ENCODE assay signal across 30 cellular contexts in the genomic region with DNA sequence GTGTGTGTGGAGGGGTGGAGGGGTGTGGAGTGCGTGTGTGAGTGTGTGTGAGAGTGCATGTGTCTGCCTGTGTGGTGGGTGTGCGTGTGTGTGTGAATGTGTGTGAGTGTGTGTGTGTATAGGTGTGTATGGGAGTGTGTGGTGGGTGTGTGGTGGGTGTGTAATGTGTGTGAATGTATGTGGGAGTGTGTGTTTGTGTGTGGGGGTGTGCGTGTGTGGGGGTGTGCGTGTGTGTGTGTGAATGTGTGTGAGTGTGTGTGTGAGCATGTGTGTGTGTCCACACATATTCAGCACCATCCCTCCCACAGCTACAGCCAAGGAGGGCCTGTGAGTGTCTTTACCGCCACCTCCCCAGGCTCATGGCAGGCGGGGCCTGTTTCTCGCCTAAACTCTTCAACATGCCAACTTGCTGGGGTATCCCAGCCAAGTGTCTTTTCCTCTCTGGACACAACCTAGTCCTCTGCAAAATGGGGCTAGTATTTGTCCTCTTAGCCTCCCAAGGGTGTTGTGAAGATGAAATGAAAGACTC. TPM values are rescaled to one million over a fixed set of nuclear protein-coding genes. Genes with fewer than 3 reads are reported as not detected.
DNase-seq lines count a peak whose midpoint lies in the region; ATAC-seq and TF ChIP-seq lines count a peak whose summit lies in the region.
"Had no signal": no experiment of that assay in that cellular context is flagged by ENCODE, and none has a peak within 500 bp of the region (broad histone marks: within the 10 kb centered on the region; RNA-seq: fewer than 3 reads in every experiment).

No MANE protein-coding gene starts in this region.

- no peaks in the 10 kb centered on the region for H3K9me3 Mint-ChIP-seq in activated naive CD4-positive, alpha-beta T cell treated with anti-CD3 and anti-CD28 coated beads, Interleukin-2, amount 10 ng/mL, durations not matched to agents 7 days and 5 days
- H3K9me3 Mint-ChIP-seq in mesothelial cell of epicardium = no peaks in the 10 kb centered on the region
- H3K9me3 Mint-ChIP-seq in stimulated activated memory B cell treated with anti-CD40 and anti-IgM and Interleukin-4, amounts not matched to agents 10 μg/mL and 1 μg/mL and 100 μg/mL, for 72 hours = no peaks in the 10 kb centered on the region
- H3K9me3 Mint-ChIP-seq in activated CD4-positive, alpha-beta T cell treated with anti-CD3 and anti-CD28 coated beads, Interleukin-2, amount 10 ng/mL, durations not matched to agents 7 days and 5 days = no peaks in the 10 kb centered on the region
- H3K9me3 Mint-ChIP-seq: activated naive CD4-positive, alpha-beta T cell treated with anti-CD3 and anti-CD28 coated beads, Interleukin-2, amount 50 U/mL, for 72 hours; activated T-helper 1 cell treated with anti-CD3 and anti-CD28 coated beads, Interleukin-12 subunit alpha, Interleukin-12 subunit beta, Interleukin-2, Interleukin-4 antibody, amounts not matched to agents 30 ng/mL and 10 ng/mL and 1 ng/mL, durations not matched to agents 14 hours and 24 hours and 36 hours; stimulated activated naive CD8-positive, alpha-beta T cell treated with anti-CD3 and anti-CD28 coated beads, Interleukin-15, Interleukin-2, amounts not matched to agents 100 ng/mL and 50 ng/mL, for 24 hours; T-cell had no signal

- no peak overlapping the region for H3K27ac ChIP-seq in upper lobe of right lung
- H3K27ac ChIP-seq: breast epithelium, colonic mucosa, SJCRH30, thoracic aorta had no signal

- H3K27ac Mint-ChIP-seq in activated naive CD4-positive, alpha-beta T cell treated with anti-CD3 and anti-CD28 coated beads, Interleukin-2, amount 10 ng/mL, durations not matched to agents 7 days and 5 days = no peak overlapping the region
- no peak overlapping the region for H3K27ac Mint-ChIP-seq in mesothelial cell of epicardium
- H3K27ac Mint-ChIP-seq in stimulated activated memory B cell treated with anti-CD40 and anti-IgM and Interleukin-4, amounts not matched to agents 10 μg/mL and 1 μg/mL and 100 μg/mL, for 72 hours = no peak overlapping the region
- H3K27ac Mint-ChIP-seq in activated CD4-positive, alpha-beta T cell treated with anti-CD3 and anti-CD28 coated beads, Interleukin-2, amount 10 ng/mL, durations not matched to agents 7 days and 5 days = no peak overlapping the region
- H3K27ac Mint-ChIP-seq: activated naive CD4-positive, alpha-beta T cell treated with anti-CD3 and anti-CD28 coated beads, Interleukin-2, amount 50 U/mL, for 72 hours; activated T-helper 1 cell treated with anti-CD3 and anti-CD28 coated beads, Interleukin-12 subunit alpha, Interleukin-12 subunit beta, Interleukin-2, Interleukin-4 antibody, amounts not matched to agents 30 ng/mL and 10 ng/mL and 1 ng/mL, durations not matched to agents 14 hours and 24 hours and 36 hours; stimulated activated naive CD8-positive, alpha-beta T cell treated with anti-CD3 and anti-CD28 coated beads, Interleukin-15, Interleukin-2, amounts not matched to agents 100 ng/mL and 50 ng/mL, for 24 hours; T-cell had no signal

- H3K36me3 ChIP-seq in upper lobe of right lung = no peaks in the 10 kb centered on the region
- H3K36me3 ChIP-seq: breast epithelium, colonic mucosa, SJCRH30, thoracic aorta had no signal

- peaks cover 12% of the 10 kb centered on the region for H3K27me3 Mint-ChIP-seq in activated naive CD4-positive, alpha-beta T cell treated with anti-CD3 and anti-CD28 coated beads, Interleukin-2, amount 10 ng/mL, durations not matched to agents 7 days and 5 days
- H3K27me3 Mint-ChIP-seq in mesothelial cell of epicardium (ENCODE audit: low read depth) = peaks cover 2% of the 10 kb centered on the region
- H3K27me3 Mint-ChIP-seq in stimulated activated memory B cell treated with anti-CD40 and anti-IgM and Interleukin-4, amounts not matched to agents 10 μg/mL and 1 μg/mL and 100 μg/mL, for 72 hours = peaks cover 17% of the 10 kb centered on the region
- H3K27me3 Mint-ChIP-seq in activated CD4-positive, alpha-beta T cell treated with anti-CD3 and anti-CD28 coated beads, Interleukin-2, amount 10 ng/mL, durations not matched to agents 7 days and 5 days = peaks cover 4% of the 10 kb centered on the region

- CTCF ChIA-PET in activated naive CD4-positive, alpha-beta T cell treated with anti-CD3 and anti-CD28 coated beads, Interleukin-2, amount 10 ng/mL, durations not matched to agents 7 days and 5 days (lab: Charles Lee) = no interaction called here
- CTCF ChIA-PET in activated CD4-positive, alpha-beta T cell treated with anti-CD3 and anti-CD28 coated beads, Interleukin-2, amount 10 ng/mL, durations not matched to agents 7 days and 5 days (lab: Charles Lee) = no interaction called here

- H3K4me3 Mint-ChIP-seq in activated naive CD4-positive, alpha-beta T cell treated with anti-CD3 and anti-CD28 coated beads, Interleukin-2, amount 10 ng/mL, durations not matched to agents 7 days and 5 days = no peak overlapping the region
- no peak overlapping the region for H3K4me3 Mint-ChIP-seq in mesothelial cell of epicardium
- H3K4me3 Mint-ChIP-seq in stimulated activated memory B cell treated with anti-CD40 and anti-IgM and Interleukin-4, amounts not matched to agents 10 μg/mL and 1 μg/mL and 100 μg/mL, for 72 hours = no peak overlapping the region
- H3K4me3 Mint-ChIP-seq in activated CD4-positive, alpha-beta T cell treated with anti-CD3 and anti-CD28 coated beads, Interleukin-2, amount 10 ng/mL, durations not matched to agents 7 days and 5 days = no peak overlapping the region
- H3K4me3 Mint-ChIP-seq: activated T-helper 1 cell treated with anti-CD3 and anti-CD28 coated beads, Interleukin-12 subunit alpha, Interleukin-12 subunit beta, Interleukin-2, Interleukin-4 antibody, amounts not matched to agents 30 ng/mL and 10 ng/mL and 1 ng/mL, durations not matched to agents 14 hours and 24 hours and 36 hours; stimulated activated naive CD8-positive, alpha-beta T cell treated with anti-CD3 and anti-CD28 coated beads, Interleukin-15, Interleukin-2, amounts not matched to agents 100 ng/mL and 50 ng/mL, for 24 hours; T-cell had no signal

- ATAC-seq in upper lobe of right lung (peak; percentile 6), HG02970 (IDR thresholded peaks at IDR 0.05; ENCODE audit: low FRiP score, unreplicated experiment) (no peak)
- no peak for ATAC-seq in stimulated activated memory B cell treated with anti-CD40 and anti-IgM and Interleukin-4, amounts not matched to agents 10 μg/mL and 1 μg/mL and 100 μg/mL, for 72 hours
- ATAC-seq: activated naive CD4-positive, alpha-beta T cell treated with anti-CD3 and anti-CD28 coated beads, Interleukin-2, amount 50 U/mL, for 72 hours; K562; T-cell had no signal

- intact Hi-C loops in upper lobe of right lung (cut with DNase I) = no loop called here

- H3K4me1 ChIP-seq in upper lobe of right lung = no peaks in the 10 kb centered on the region
- H3K4me1 ChIP-seq: breast epithelium, colonic mucosa, SJCRH30 had no signal

- no peak for TF ChIP-seq CTCF in mesothelial cell of epicardium (IDR thresholded peaks at IDR 0.05; ENCODE audit: unreplicated experiment)
- TF ChIP-seq CTCF in upper lobe of right lung (IDR thresholded peaks at IDR 0.05) = no peak

- peak; percentile 10 for DNase-seq in activated naive CD4-positive, alpha-beta T cell treated with anti-CD3 and anti-CD28 coated beads, Interleukin-2, amount 10 ng/mL, durations not matched to agents 7 days and 5 days
- no peak for DNase-seq in activated naive CD4-positive, alpha-beta T cell treated with Interleukin-2 at 50 U/mL for 16 hours
- peak; percentile 2 for DNase-seq in activated CD8-positive, alpha-beta memory T cell treated with anti-CD3 and anti-CD28 coated beads, Interleukin-2, amount 50 U/mL, for 4 hours
- DNase-seq in mesothelial cell of epicardium (ENCODE audit: low spot score in 2 of 2, unreplicated experiment in 2 of 2) = peak; percentile 9 to 10
- peak; percentile 38 for DNase-seq in upper lobe of right lung
- no peak for DNase-seq in activated CD4-positive, alpha-beta T cell treated with anti-CD3 and anti-CD28 coated beads, Interleukin-2, amount 10 ng/mL, durations not matched to agents 7 days and 5 days
- DNase-seq: colonic mucosa; DMS53; effector CD8-positive, alpha-beta T cell; H7; kidney glomerular epithelial cell; mammary epithelial cell; NCI-H1092 treated with DMSO at 0.1 percent for 48 hours; NCI-H187 treated with DMSO at 0.1 percent for 48 hours; NCI-H69; SJCRH30 had no signal

- no peaks in the 10 kb centered on the region for H3K36me3 Mint-ChIP-seq in activated naive CD4-positive, alpha-beta T cell treated with anti-CD3 and anti-CD28 coated beads, Interleukin-2, amount 10 ng/mL, durations not matched to agents 7 days and 5 days
- H3K36me3 Mint-ChIP-seq in mesothelial cell of epicardium = no peaks in the 10 kb centered on the region
- H3K36me3 Mint-ChIP-seq in stimulated activated memory B cell treated with anti-CD40 and anti-IgM and Interleukin-4, amounts not matched to agents 10 μg/mL and 1 μg/mL and 100 μg/mL, for 72 hours = no peaks in the 10 kb centered on the region
- H3K36me3 Mint-ChIP-seq in activated CD4-positive, alpha-beta T cell treated with anti-CD3 and anti-CD28 coated beads, Interleukin-2, amount 10 ng/mL, durations not matched to agents 7 days and 5 days (ENCODE audit: low read depth) = no peaks in the 10 kb centered on the region
- H3K36me3 Mint-ChIP-seq: activated naive CD4-positive, alpha-beta T cell treated with anti-CD3 and anti-CD28 coated beads, Interleukin-2, amount 50 U/mL, for 72 hours; T-cell had no signal

- no peak overlapping the region for H3K4me3 ChIP-seq in upper lobe of right lung
- H3K4me3 ChIP-seq: breast epithelium, colonic mucosa, K562, SJCRH30, thoracic aorta had no signal

- H3K27me3 ChIP-seq in upper lobe of right lung = no peaks in the 10 kb centered on the region
- H3K27me3 ChIP-seq: breast epithelium, colonic mucosa, SJCRH30 had no signal

- no peaks in the 10 kb centered on the region for H3K4me1 Mint-ChIP-seq in activated naive CD4-positive, alpha-beta T cell treated with anti-CD3 and anti-CD28 coated beads, Interleukin-2, amount 10 ng/mL, durations not matched to agents 7 days and 5 days
- no peaks in the 10 kb centered on the region for H3K4me1 Mint-ChIP-seq in mesothelial cell of epicardium
- H3K4me1 Mint-ChIP-seq in stimulated activated memory B cell treated with anti-CD40 and anti-IgM and Interleukin-4, amounts not matched to agents 10 μg/mL and 1 μg/mL and 100 μg/mL, for 72 hours = no peaks in the 10 kb centered on the region
- no peaks in the 10 kb centered on the region for H3K4me1 Mint-ChIP-seq in activated CD4-positive, alpha-beta T cell treated with anti-CD3 and anti-CD28 coated beads, Interleukin-2, amount 10 ng/mL, durations not matched to agents 7 days and 5 days
- H3K4me1 Mint-ChIP-seq: T-cell had no signal

- H3K9me3 ChIP-seq in upper lobe of right lung = no peaks in the 10 kb centered on the region
- H3K9me3 ChIP-seq: breast epithelium, colonic mucosa, SJCRH30, thoracic aorta had no signal

- POLR2A ChIA-PET in activated CD4-positive, alpha-beta T cell treated with anti-CD3 and anti-CD28 coated beads, Interleukin-2, amount 10 ng/mL, durations not matched to agents 7 days and 5 days (lab: Charles Lee) = no interaction called here

RNA-seq across cellular contexts. Expression of a gene that starts 11.8 kb away (rescaled TPM):
- 2.5 to 4.1 TPM (median 3.2 TPM) in 3 replicates for total RNA-seq in mesothelial cell of epicardium
- total RNA-seq in upper lobe of right lung = not detected
- total RNA-seq in activated CD4-positive, alpha-beta T cell treated with anti-CD3 and anti-CD28 coated beads, Interleukin-2, amount 10 ng/mL, durations not matched to agents 7 days and 5 days = not detected
- total RNA-seq: activated naive CD4-positive, alpha-beta T cell treated with anti-CD3 and anti-CD28 coated beads, Interleukin-2, amount 50 U/mL, for 72 hours; activated T-helper 1 cell treated with anti-CD3 and anti-CD28 coated beads, Interleukin-12 subunit alpha, Interleukin-12 subunit beta, Interleukin-2, Interleukin-4 antibody, amounts not matched to agents 30 ng/mL and 10 ng/mL and 1 ng/mL, durations not matched to agents 14 hours and 24 hours and 36 hours; breast epithelium; colonic mucosa; epithelial cell of proximal tubule; HT-29; K562; M059J; pulmonary artery endothelial cell; skeletal muscle tissue; T-cell; thoracic aorta had no signal

Comparison
In these comparisons a context has a peak if more than half of its experiments do, and no peak if none do; other contexts are left out.
1. DNase-seq: peak in activated naive CD4-positive, alpha-beta T cell treated with anti-CD3 and anti-CD28 coated beads, Interleukin-2, amount 10 ng/mL, durations not matched to agents 7 days and 5 days (single experiment), activated CD8-positive, alpha-beta memory T cell treated with anti-CD3 and anti-CD28 coated beads, Interleukin-2, amount 50 U/mL, for 4 hours (single experiment), mesothelial cell of epicardium (2 of 2) and upper lobe of right lung (single experiment); none in activated naive CD4-positive, alpha-beta T cell treated with Interleukin-2 at 50 U/mL for 16 hours (single experiment) and activated CD4-positive, alpha-beta T cell treated with anti-CD3 and anti-CD28 coated beads, Interleukin-2, amount 10 ng/mL, durations not matched to agents 7 days and 5 days (single experiment).